In genomic region chr7:107672183-107672582, GRCh38 we compare ENCODE assay signal across 8 cellular contexts. TPM values are rescaled to one million over a fixed set of nuclear protein-coding genes. Genes with fewer than 3 reads are reported as not detected.
"Had no signal": no experiment of that assay in that cellular context is flagged by ENCODE, and none has a peak within 500 bp of the region (broad histone marks: within the 10 kb centered on the region; RNA-seq: fewer than 3 reads in every experiment).

No MANE protein-coding gene starts in this region.

- H3K4me2 ChIP-seq: KMS-11 had no signal

- H3K9ac ChIP-seq: KMS-11 had no signal

- DNase-seq: IMR-90, KBM-7, KG1 had no signal

- H3K27ac ChIP-seq: HL-60, KMS-11 had no signal

- FAIRE-seq: HTR-8/SVneo had no signal

RNA-seq across cellular contexts. Expression of gene SLC26A4, which starts 11.6 kb away (rescaled TPM):
- total RNA-seq: HT-29 had no signal
- polyA plus RNA-seq: IgD-negative memory B cell had no signal
